ENCODE assay signal across 1 cellular context in genomic region chr1:150535511-150536281, GRCh38.
TF ChIP-seq lines count a peak whose summit lies in the region.

No MANE protein-coding gene starts in this region.

TF ChIP-seq in HepG2, 621 proteins besides CTCF, POLR2A, EP300 and RAD21:
- peak; percentile 80 for TF ChIP-seq TEAD3 (CRISPR knock-in tag; optimal IDR thresholded peaks at IDR 0.05; ENCODE audit: borderline replicate concordance)
- no peak for TF ChIP-seq FOXC1 (CRISPR knock-in tag; IDR thresholded peaks at IDR 0.05; ENCODE audit: borderline replicate concordance)
